ENCODE assay signal across 9 cellular contexts in the genomic region with DNA sequence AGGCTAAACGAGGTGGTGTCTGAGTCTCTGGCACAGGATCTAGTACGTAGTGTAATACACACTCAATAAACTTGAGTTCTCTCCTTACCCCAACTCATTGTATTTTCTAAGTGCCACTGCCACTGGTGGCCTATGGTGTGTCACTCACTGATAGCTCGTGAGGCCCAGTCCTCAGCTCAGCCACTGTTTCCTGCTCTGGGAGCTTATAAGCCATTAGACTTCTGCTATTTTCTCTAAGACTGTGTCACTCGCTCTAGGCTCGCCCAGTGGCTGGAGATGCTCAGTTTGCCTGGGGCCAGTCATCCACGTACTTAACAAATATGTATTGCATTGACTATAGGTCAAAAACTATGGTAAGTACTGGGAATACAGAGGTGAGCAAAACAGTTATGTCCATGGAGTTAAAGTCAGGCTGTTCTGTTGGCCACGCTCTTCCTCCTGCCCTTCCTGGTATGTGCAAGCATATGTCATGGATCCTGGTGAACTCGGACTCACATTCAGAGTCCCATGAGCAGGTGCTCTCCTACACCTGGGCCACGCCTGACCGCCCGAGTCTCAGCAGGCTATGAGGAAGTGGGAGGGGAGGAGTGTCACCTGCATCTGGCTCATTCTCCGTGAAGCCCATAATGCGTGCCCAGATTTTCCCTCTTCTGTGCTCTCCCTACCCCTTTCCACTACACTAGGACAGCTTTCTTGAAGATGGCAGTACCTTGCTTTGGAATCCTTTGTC.
DNase-seq lines count a peak whose midpoint lies in the region; ATAC-seq lines count a peak whose summit lies in the region.
"Had no signal": no experiment of that assay in that cellular context is flagged by ENCODE, and none has a peak within 500 bp of the region (broad histone marks: within the 10 kb centered on the region; RNA-seq: fewer than 3 reads in every experiment).

No MANE protein-coding gene starts in this region.

- H3K36me3 Mint-ChIP-seq in stimulated activated naive CD8-positive, alpha-beta T cell treated with anti-CD3 and anti-CD28 coated beads, Interleukin-15, Interleukin-2, amounts not matched to agents 100 ng/mL and 50 ng/mL, for 24 hours (ENCODE audit: low read depth), result peaks cover 16% of the 10 kb centered on the region
- peaks cover 79% of the 10 kb centered on the region for H3K36me3 Mint-ChIP-seq in effector memory CD8-positive, alpha-beta T cell (ENCODE audit: insufficient read depth)

- no peak overlapping the region for H3K4me3 Mint-ChIP-seq in stimulated activated naive CD8-positive, alpha-beta T cell treated with anti-CD3 and anti-CD28 coated beads, Interleukin-15, Interleukin-2, amounts not matched to agents 100 ng/mL and 50 ng/mL, for 24 hours
- H3K4me3 Mint-ChIP-seq in effector memory CD8-positive, alpha-beta T cell, result no peak overlapping the region

- no peak for ATAC-seq in stimulated activated naive CD8-positive, alpha-beta T cell treated with anti-CD3 and anti-CD28 coated beads, Interleukin-15, Interleukin-2, amounts not matched to agents 100 U/mL and 50 U/mL, for 24 hours
- ATAC-seq in effector memory CD8-positive, alpha-beta T cell (replicated peaks), result no peak
- ATAC-seq in HG03135 (IDR thresholded peaks at IDR 0.05; ENCODE audit: unreplicated experiment) (no peak), HG02798 (IDR thresholded peaks at IDR 0.05; ENCODE audit: poor library complexity, unreplicated experiment) (no peak), HG02870 (IDR thresholded peaks at IDR 0.05; ENCODE audit: unreplicated experiment) (no peak)

- DNase-seq in stimulated activated naive CD8-positive, alpha-beta T cell treated with anti-CD3 and anti-CD28 coated beads, Interleukin-15, Interleukin-2, amounts not matched to agents 100 U/mL and 50 U/mL, for 24 hours, result no peak
- DNase-seq in RPMI8226, result peak; percentile 40
- DNase-seq in effector memory CD8-positive, alpha-beta T cell, result no peak
- DNase-seq in NCI-H1048 (lab: John Stamatoyannopoulos, UW), result no peak
- DNase-seq: GM23248 had no signal

- H3K27me3 Mint-ChIP-seq in stimulated activated naive CD8-positive, alpha-beta T cell treated with anti-CD3 and anti-CD28 coated beads, Interleukin-15, Interleukin-2, amounts not matched to agents 100 ng/mL and 50 ng/mL, for 24 hours, result no peaks in the 10 kb centered on the region
- H3K27me3 Mint-ChIP-seq in effector memory CD8-positive, alpha-beta T cell, result no peaks in the 10 kb centered on the region

- H3K9me3 Mint-ChIP-seq in stimulated activated naive CD8-positive, alpha-beta T cell treated with anti-CD3 and anti-CD28 coated beads, Interleukin-15, Interleukin-2, amounts not matched to agents 100 ng/mL and 50 ng/mL, for 24 hours, result no peaks in the 10 kb centered on the region
- no peaks in the 10 kb centered on the region for H3K9me3 Mint-ChIP-seq in effector memory CD8-positive, alpha-beta T cell

- peak overlapping the region; percentile 77 for H3K27ac Mint-ChIP-seq in stimulated activated naive CD8-positive, alpha-beta T cell treated with anti-CD3 and anti-CD28 coated beads, Interleukin-15, Interleukin-2, amounts not matched to agents 100 ng/mL and 50 ng/mL, for 24 hours
- peak overlapping the region; percentile 71 to 84 for H3K27ac Mint-ChIP-seq in effector memory CD8-positive, alpha-beta T cell

- H3K4me1 Mint-ChIP-seq in stimulated activated naive CD8-positive, alpha-beta T cell treated with anti-CD3 and anti-CD28 coated beads, Interleukin-15, Interleukin-2, amounts not matched to agents 100 ng/mL and 50 ng/mL, for 24 hours (ENCODE audit: low read depth), result peaks cover 24% of the 10 kb centered on the region
- peaks cover 42 to 44% of the 10 kb centered on the region in 2 donors for H3K4me1 Mint-ChIP-seq in effector memory CD8-positive, alpha-beta T cell (ENCODE audit: low read depth in 2 of 2)
